In the genomic region with DNA sequence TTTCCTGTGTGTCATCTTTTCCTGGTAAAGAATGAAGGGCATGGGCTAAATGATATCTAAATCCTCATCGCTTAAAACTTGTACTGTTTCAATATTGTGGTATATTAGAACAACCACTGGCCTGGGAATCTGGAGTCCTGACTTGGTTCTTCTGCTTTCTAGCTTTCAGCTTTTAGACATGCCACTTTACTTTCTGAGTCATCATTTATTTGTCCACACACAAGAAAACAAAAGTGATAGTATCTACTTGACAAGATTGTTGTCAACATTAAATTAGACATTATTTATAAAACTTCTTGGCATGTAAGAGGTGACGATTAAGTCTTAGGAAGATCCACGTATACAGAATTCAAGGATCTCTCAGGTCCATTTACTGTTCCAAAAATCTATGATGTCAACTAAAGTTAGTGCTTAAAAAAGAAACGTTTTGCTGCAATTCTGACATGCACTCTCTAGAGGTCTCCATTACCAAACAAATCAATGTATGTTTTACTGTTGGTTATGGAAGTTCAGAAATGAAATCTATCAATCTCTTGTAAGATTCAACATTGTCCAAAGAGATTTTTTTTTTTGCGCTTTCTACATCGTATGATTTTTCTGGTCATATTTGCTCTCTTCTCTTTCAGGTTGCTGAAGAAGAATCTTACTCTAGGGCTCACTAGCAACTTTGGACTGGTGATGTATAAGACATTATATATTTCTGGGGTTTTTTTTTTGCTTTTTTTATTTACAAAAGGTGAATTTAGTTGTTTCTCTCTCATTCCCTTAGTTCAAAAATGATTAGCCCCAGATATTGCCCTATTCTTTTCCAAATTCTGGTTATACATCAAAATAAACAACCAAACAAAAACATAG, we compare ENCODE assay signal across 8 cellular contexts. TPM values are rescaled to one million over a fixed set of nuclear protein-coding genes. Genes with fewer than 3 reads are reported as not detected.
A peak's percentile ranks its signal among the peaks of the same experiment; 100 is the strongest.
DNase-seq lines count a peak whose midpoint lies in the region; ATAC-seq, FAIRE-seq and TF ChIP-seq lines count a peak whose summit lies in the region.

No MANE protein-coding gene starts in this region.

- H4K20me1 ChIP-seq in HepG2 (ENCODE audit: insufficient read depth, low read length): no peaks in the 10 kb centered on the region

- CTCF ChIA-PET in HepG2 (lab: Yijun Ruan, JAX; ENCODE audit: low intra/inter-chr PET ratio, low total read pairs): interaction anchor here (0.7 kb wide), 1 partner anchor 153 kb away, joined by 6 read pairs; no protein-coding TSS in a partner anchor

- no peaks in the 10 kb centered on the region for H3K27me3 ChIP-seq in HepG2 (ENCODE audit: control insufficient read depth in 1 of 2, insufficient read depth in 2 of 2, low read length in 2 of 2)
- peaks cover 0 to 10% (median 0%) of the 10 kb centered on the region in 3 donors for H3K27me3 ChIP-seq in stomach

- no peak overlapping the region for H3K4me2 ChIP-seq in HepG2 (ENCODE audit: low read depth, low read length)

- POLR2A ChIA-PET in HepG2 (lab: Yijun Ruan, JAX): no interaction called here

- BruUV-seq in HepG2 (replicated peaks; lab: Mats Ljungman, UMichigan): no TSS peak

- H2AFZ ChIP-seq in HepG2 (ENCODE audit: low read length): no peak overlapping the region

- H3K4me1 ChIP-seq in HepG2 (ENCODE audit: insufficient read depth, low read length) (peaks cover 8% of the 10 kb centered on the region; the same call in 1 of the 2 replicates), stomach (no peaks in the 10 kb centered on the region)

- peak; percentile 66 for TF ChIP-seq RAD21 in Ishikawa (IDR thresholded peaks at IDR 0.05; ENCODE audit: low read depth)
- no peak for TF ChIP-seq RAD21 in HepG2 (CRISPR knock-in tag; IDR thresholded peaks at IDR 0.05)

- no peaks in the 10 kb centered on the region for H3K79me2 ChIP-seq in HepG2 (ENCODE audit: insufficient read depth, low read length)

- in situ Hi-C loops in HepG2 (cut with HindIII; ENCODE audit: extremely low pct_ligation_motif_present, low pct_unique_long_range_greater_than_20kb): no loop called here

- peak; percentile 54 for TF ChIP-seq CTCF in HepG2 (CRISPR knock-in tag; IDR thresholded peaks at IDR 0.05)
- no peak for TF ChIP-seq CTCF in stomach (IDR thresholded peaks at IDR 0.05)

- no peak overlapping the region for H3K4me3 ChIP-seq in HepG2 (replicated peaks in 1 of 3; ENCODE audit: insufficient read depth in 1 of 3, low read depth in 2 of 3, low read length in 3 of 3)
- no peak overlapping the region for H3K4me3 ChIP-seq in stomach

- FAIRE-seq in HepG2 (lab: Jason Lieb, UNC): peak; percentile 49

- H3K9me3 ChIP-seq in HepG2 (ENCODE audit: low read length): no peaks in the 10 kb centered on the region
- H3K9me3 ChIP-seq in stomach: no peaks in the 10 kb centered on the region

- TF ChIP-seq POLR2A in HepG2 (IDR thresholded peaks at IDR 0.05; ENCODE audit: insufficient read depth in 1 of 2, low read depth in 2 of 2, low read length in 2 of 2) (no peak), stomach (IDR thresholded peaks at IDR 0.05) (no peak)

- no peak overlapping the region for H3K9ac ChIP-seq in HepG2 (ENCODE audit: insufficient read depth, low read depth, low read length)

- H3K27ac ChIP-seq in HepG2 (ENCODE audit: extremely low read length, insufficient read depth, low read length) (no peak overlapping the region), stomach (no peak overlapping the region)

- TF ChIP-seq EP300 in Ishikawa (IDR thresholded peaks at IDR 0.05; ENCODE audit: borderline replicate concordance) (no peak), HepG2 (IDR thresholded peaks at IDR 0.05; ENCODE audit: low read depth in 2 of 2, low read length in 2 of 2) (no peak), HepG2 (CRISPR knock-in tag; IDR thresholded peaks at IDR 0.05; ENCODE audit: borderline replicate concordance) (no peak), stomach (IDR thresholded peaks at IDR 0.05) (no peak)

- 32% methylated on average over 6 of the region's 6 CpGs for WGBS in HepG2 (ENCODE audit: low lambda C conversion rate)
- 45 to 61% (median 53%) methylated on average over 6 of the region's 6 CpGs for WGBS in stomach, 5 donors

- no peaks in the 10 kb centered on the region for H3K36me3 ChIP-seq in HepG2 (replicated peaks in 1 of 2; ENCODE audit: control insufficient read depth in 1 of 2, insufficient read depth in 2 of 2, low read length in 2 of 2)
- no peaks in the 10 kb centered on the region for H3K36me3 ChIP-seq in stomach

- intact Hi-C loops in HepG2 (cut with micrococcal nuclease; ENCODE audit: unreplicated experiment) (loop anchor here (1.0 kb wide), 1 partner anchor 153 kb away; no protein-coding TSS in a partner anchor), stomach (cut with DNase I; ENCODE audit: low total_unique reads) (no loop called here)

- ATAC-seq in SK-N-SH treated with all-trans-retinoic acid at 6 μM for 48 hours: peak; percentile 80
- no peak for ATAC-seq in HepG2

- DNase-seq in DMS 273 (lab: John Stamatoyannopoulos, UW; ENCODE audit: unreplicated experiment): peak; percentile 62
- no peak for DNase-seq in HepG2 (ENCODE audit: low spot score)
- no peak for DNase-seq in T-helper 1 cell
- DNase-seq in NCI-H187 (lab: John Stamatoyannopoulos, UW): no peak
- no peak for DNase-seq in mucosa of gallbladder (ENCODE audit: low spot score)
- DNase-seq in stomach: no peak

TF ChIP-seq in Ishikawa, 13 proteins besides CTCF, POLR2A, EP300 and RAD21 (continues in another document):
- TF ChIP-seq CREB1 (IDR thresholded peaks at IDR 0.05; ENCODE audit: low read depth) (no peak), NFIC (IDR thresholded peaks at IDR 0.05) (no peak), TEAD4 (IDR thresholded peaks at IDR 0.05) (no peak), FOXM1 (IDR thresholded peaks at IDR 0.05; ENCODE audit: borderline replicate concordance, low read depth) (no peak), MAX (IDR thresholded peaks at IDR 0.05) (no peak), ZBTB7A (IDR thresholded peaks at IDR 0.05; ENCODE audit: low read depth) (no peak), CEBPB (IDR thresholded peaks at IDR 0.05) (no peak), TAF1 (IDR thresholded peaks at IDR 0.05; ENCODE audit: low read depth) (no peak)

TF ChIP-seq in SK-N-SH treated with all-trans-retinoic acid at 6 μM for 48 hours, 23 proteins besides CTCF, POLR2A, EP300 and RAD21:
- TF ChIP-seq ZFP30 (CRISPR knock-in tag; IDR thresholded peaks at IDR 0.05): no peak
- TF ChIP-seq CREB5 (CRISPR knock-in tag; IDR thresholded peaks at IDR 0.05; ENCODE audit: low read depth): no peak
- TF ChIP-seq SNAI2 (CRISPR knock-in tag; IDR thresholded peaks at IDR 0.05): no peak
- TF ChIP-seq OSR1 (CRISPR knock-in tag; IDR thresholded peaks at IDR 0.05): no peak
- no peak for TF ChIP-seq CSDC2 (CRISPR knock-in tag; IDR thresholded peaks at IDR 0.05)

TF ChIP-seq in HepG2, 621 proteins besides CTCF, POLR2A, EP300 and RAD21:
- TF ChIP-seq STAG1 (CRISPR knock-in tag; IDR thresholded peaks at IDR 0.05): peak; percentile 62
- TF ChIP-seq MAFF (IDR thresholded peaks at IDR 0.05; ENCODE audit: low read depth, low read length): peak; percentile 27; the same call in 1 of the 2 replicates
- no peak for TF ChIP-seq ZNF749 (CRISPR knock-in tag; IDR thresholded peaks at IDR 0.05; ENCODE audit: borderline replicate concordance)
- TF ChIP-seq MAFK (conservative IDR thresholded peaks at IDR 0.05 in 1 of 2, IDR thresholded peaks at IDR 0.05 in 1 of 2; ENCODE audit: low read length in 2 of 2): peak in 1 of 2 experiments; percentile 37; a peak in 1 of 4 replicates

RNA-seq across cellular contexts. Expression of gene DYNC1I1, which starts 53.6 kb away (rescaled TPM):
- total RNA-seq in HepG2 (2016; rRNA removed; fragmentation: Illumina TruSeq; extraction: Trizol) (0.08 TPM in 1 of 2 replicates, not detected in the other), mucosa of gallbladder (2.7 TPM), stomach (10 to 100 TPM in 3 of 5 donors, 1 to 10 TPM in 2; 5.1 to 69.4 (median 16.5) TPM)
- not detected in 2 replicates for total RNA-seq in HepG2 (2016; cell fraction: cytosol; rRNA removed; fragmentation: Illumina TruSeq; extraction: Trizol; ENCODE audit: low read depth)
- 0.04 TPM in 1 of 2 replicates, not detected in the other for total RNA-seq in HepG2 (2016; cell fraction: insoluble cytoplasmic fraction; rRNA removed; fragmentation: Illumina TruSeq; extraction: Trizol)
- not detected in 2 replicates for total RNA-seq in HepG2 (2016; cell fraction: membrane; rRNA removed; fragmentation: Illumina TruSeq; extraction: Trizol)
- total RNA-seq in HepG2 (2016; cell fraction: nucleus; rRNA removed; fragmentation: Illumina TruSeq; extraction: Trizol): not detected in 2 replicates
- polyA plus RNA-seq in HepG2 (2011; rRNA removed) (not detected in 2 replicates), stomach (1 to 10 TPM in 2 of 3 donors, under 1 TPM in 1; 0.93 to 1.5 (median 1.4) TPM)
- polyA plus RNA-seq in HepG2 (2011; cell fraction: cytosol; rRNA removed): not detected in 2 replicates
- not detected in 2 replicates for polyA plus RNA-seq in HepG2 (2011; cell fraction: nucleus; rRNA removed)
- not detected in 2 replicates for polyA plus RNA-seq in HepG2 (2012)
- polyA plus RNA-seq in HepG2 (2016; cell fraction: cytosol; fragmentation: Illumina TruSeq; extraction: Trizol; ENCODE audit: low read depth): not detected in 2 replicates
- polyA plus RNA-seq in HepG2 (2016; cell fraction: insoluble cytoplasmic fraction; fragmentation: Illumina TruSeq; extraction: Trizol; ENCODE audit: low read depth): not detected in 2 replicates
- polyA plus RNA-seq in HepG2 (2016; cell fraction: membrane; fragmentation: Illumina TruSeq; extraction: Trizol; ENCODE audit: low read depth): not detected in 2 replicates
- not detected in 2 replicates for polyA plus RNA-seq in HepG2 (2016; cell fraction: nucleus; fragmentation: Illumina TruSeq; extraction: Trizol; ENCODE audit: insufficient read depth, low read depth)
- 0.16 TPM in 1 of 2 replicates, not detected in the other for polyA minus RNA-seq in HepG2 (2011; rRNA and poly(A)+ RNA removed; ENCODE audit: low replicate concordance)
- polyA minus RNA-seq in HepG2 (2011; cell fraction: cytosol; rRNA and poly(A)+ RNA removed): not detected in 2 replicates
- polyA minus RNA-seq in HepG2 (2011; cell fraction: nucleus; rRNA and poly(A)+ RNA removed): not detected in 2 replicates
